1 cellular context compared by ENCODE assay signal in the genomic region with DNA sequence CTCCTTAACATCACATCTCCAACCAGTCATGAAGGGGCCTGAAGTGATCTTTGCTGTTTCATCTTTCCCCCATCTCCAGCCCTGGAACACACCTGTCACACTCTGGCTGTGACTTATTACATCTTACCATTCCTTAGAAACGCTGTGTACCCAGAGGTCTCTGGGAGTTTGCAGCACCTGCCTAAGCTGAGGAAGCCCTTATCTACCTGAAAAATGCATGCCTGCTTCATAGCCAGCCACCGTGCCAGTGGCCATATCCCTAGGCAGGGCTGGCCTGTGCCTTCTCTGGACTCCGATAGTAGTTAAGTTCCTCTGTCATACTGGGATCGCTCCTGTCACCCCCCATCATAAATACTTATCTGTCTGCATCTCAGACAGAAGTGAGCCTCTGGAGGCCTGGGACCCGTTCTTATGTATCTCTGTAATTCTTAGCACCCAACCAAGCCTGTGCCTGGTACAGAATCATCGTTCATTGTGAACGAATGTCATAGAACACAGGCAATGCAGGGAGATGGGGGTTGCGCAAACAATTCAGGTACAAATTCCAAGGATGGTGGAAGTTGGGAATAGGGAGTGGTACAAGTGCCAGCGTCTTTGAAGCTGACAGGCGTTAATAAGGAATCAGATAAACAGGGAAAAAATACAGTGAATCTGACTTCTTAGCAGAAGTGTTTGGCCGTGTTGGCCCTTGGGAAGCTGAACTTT.
TF ChIP-seq lines count a peak whose summit lies in the region.

No MANE protein-coding gene starts in this region.

TF ChIP-seq in IMR-90, 13 proteins besides CTCF, POLR2A, EP300 and RAD21:
- TF ChIP-seq RFX5 (IDR thresholded peaks at IDR 0.05; ENCODE audit: low read depth, low read length), result no peak
- TF ChIP-seq CEBPB (IDR thresholded peaks at IDR 0.05; ENCODE audit: low read depth, low read length), result 0 out of 2 replicates have a peak, but pooled peaks have one; percentile 7
TF ChIP-seq in IMR-90: peak in this region for 1.
